ENCODE assay signal across 10 cellular contexts in the genomic region with DNA sequence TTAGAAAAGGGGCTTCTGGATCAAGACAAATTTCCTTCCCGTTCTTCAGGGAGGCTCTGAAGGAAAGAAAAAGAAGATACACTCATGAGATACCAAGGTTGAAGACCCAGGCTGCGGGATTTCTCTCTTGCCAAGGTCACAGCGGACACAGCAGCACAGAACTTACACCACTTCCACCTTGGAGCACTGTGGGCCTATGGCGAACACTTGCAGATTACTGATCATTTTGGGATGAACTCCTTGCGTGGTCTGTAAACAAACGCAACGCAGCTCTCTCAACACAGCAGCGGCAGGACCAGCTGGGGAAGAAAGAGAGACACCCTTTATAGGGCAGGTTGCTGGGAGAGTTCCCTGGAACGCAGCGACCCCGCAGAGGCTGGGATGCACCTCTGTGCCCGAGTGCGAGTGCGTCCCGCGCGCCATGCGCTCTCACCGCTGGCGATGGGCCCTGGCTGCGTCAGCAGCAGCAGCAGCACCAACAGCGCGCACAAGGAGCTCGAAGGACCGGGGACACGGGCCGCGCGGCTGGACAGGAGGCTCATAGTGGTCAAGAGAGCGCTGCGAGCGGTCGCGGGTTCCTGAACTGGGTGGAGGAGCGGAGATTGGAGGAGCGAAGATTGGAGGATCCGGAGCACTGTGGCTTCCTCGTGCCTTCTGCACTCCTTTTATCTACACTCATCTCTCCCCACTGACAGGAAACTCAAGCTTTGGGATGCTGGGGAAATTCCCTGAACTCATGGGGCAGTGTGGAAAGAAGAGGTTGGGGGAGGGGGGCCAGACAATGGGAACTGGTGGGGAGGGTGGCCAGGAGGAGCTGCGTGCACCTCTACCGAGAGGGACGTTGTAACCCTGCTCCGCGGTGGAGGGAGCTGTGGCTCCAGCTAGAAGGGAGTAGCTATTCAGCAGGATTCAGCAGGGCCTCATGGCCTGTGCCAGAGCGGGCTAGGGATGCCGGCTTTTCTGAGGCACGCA. TPM values are rescaled to one million over a fixed set of nuclear protein-coding genes. Genes with fewer than 3 reads are reported as not detected.
DNase-seq lines count a peak whose midpoint lies in the region; ATAC-seq and TF ChIP-seq lines count a peak whose summit lies in the region.
"Had no signal": no experiment of that assay in that cellular context is flagged by ENCODE, and none has a peak within 500 bp of the region (broad histone marks: within the 10 kb centered on the region; RNA-seq: fewer than 3 reads in every experiment).

CXCL5 (minus strand) TSS at position 638 of the 972 bp plus-strand sequence; CDS start at position 542, 96 bp downstream.

- peak within 1 kb of the TSS; percentile 74 for H3K4me2 ChIP-seq in H9 (ENCODE audit: insufficient read depth, insufficient read length, low read length)

- H3K27ac ChIP-seq in H9 (ENCODE audit: insufficient read length, low read depth, low read length): no peak within 1 kb of the TSS
- no peak within 1 kb of the TSS for H3K27ac ChIP-seq in iPS DF 6.9 (ENCODE audit: low read length)
- H3K27ac ChIP-seq in rectal smooth muscle tissue (ENCODE audit: low read depth, low read length): no peak within 1 kb of the TSS
- H3K27ac ChIP-seq: tibial nerve had no signal

- no peak for ATAC-seq in HG03108 (IDR thresholded peaks at IDR 0.05; ENCODE audit: unreplicated experiment)

- CTCF ChIA-PET in activated CD4-positive, alpha-beta memory T cell treated with anti-CD3 and anti-CD28 coated beads for 36 hours (lab: Charles Lee): no interaction called here

- H3K4ac ChIP-seq in H9 (ENCODE audit: low read depth, low read length): no peak within 1 kb of the TSS

- peaks cover 2% of the 10 kb centered on the region; the same call in 1 of the 2 replicates for H3K4me1 ChIP-seq in H9 (ENCODE audit: insufficient read depth, low read length)
- H3K4me1 ChIP-seq in iPS DF 6.9 (ENCODE audit: control insufficient read depth, insufficient read depth, low read length): peaks cover 4% of the 10 kb centered on the region; the same call in 1 of the 2 replicates
- no peaks in the 10 kb centered on the region for H3K4me1 ChIP-seq in rectal smooth muscle tissue (ENCODE audit: control insufficient read depth, insufficient read depth, low read length)

- WGBS in H9 (ENCODE audit: extremely low coverage, insufficient read length, low lambda C conversion rate): no CpG with 5 or more reads among the region's 46 CpGs
- no CpG with 5 or more reads among the region's 46 CpGs for WGBS in iPS DF 6.9 (ENCODE audit: insufficient coverage, insufficient read length)

- DNase-seq in H9: peak; percentile 85
- DNase-seq in choroid plexus epithelial cell (ENCODE audit: low read depth): peak; percentile 75
- DNase-seq in iPS DF 6.9 (ENCODE audit: low read depth, low spot score): peak; percentile 50
- DNase-seq in activated CD4-positive, alpha-beta memory T cell treated with anti-CD3 and anti-CD28 coated beads for 36 hours: no peak
- no peak for DNase-seq in NCI-H446 (lab: John Stamatoyannopoulos, UW)
- no peak for DNase-seq in COR-L47 (lab: John Stamatoyannopoulos, UW)
- DNase-seq: NK-92 treated with Interleukin-12 subunit alpha and Interleukin-12 subunit beta, amount 100 ng/mL, for 24 hours had no signal

- H3K79me2 ChIP-seq in H9 (ENCODE audit: insufficient read depth, low read length): peaks cover 1% of the 10 kb centered on the region; the same call in 1 of the 2 replicates

- H3K14ac ChIP-seq in H9 (ENCODE audit: insufficient read depth, low read length): peak within 1 kb of the TSS; percentile 93

- POLR2A ChIA-PET in activated CD4-positive, alpha-beta memory T cell treated with anti-CD3 and anti-CD28 coated beads for 36 hours (lab: Charles Lee): no interaction called here

- no peak within 1 kb of the TSS for H4K91ac ChIP-seq in H9 (ENCODE audit: insufficient read length, low read depth, low read length)

- no peak within 1 kb of the TSS for H3T11ph ChIP-seq in H9 (ENCODE audit: low read length)

- no peaks in the 10 kb centered on the region for H4K20me1 ChIP-seq in H9 (ENCODE audit: control insufficient read depth, insufficient read depth, insufficient read length)

- no peak within 1 kb of the TSS for H2AK5ac ChIP-seq in H9 (ENCODE audit: insufficient read length, low read length)

- H3K36me3 ChIP-seq in iPS DF 6.9 (ENCODE audit: control insufficient read depth, insufficient read depth, low read length) (no peaks in the 10 kb centered on the region), rectal smooth muscle tissue (ENCODE audit: control insufficient read depth, insufficient read depth, low read length) (no peaks in the 10 kb centered on the region)
- H3K36me3 ChIP-seq: tibial nerve had no signal

- H3K18ac ChIP-seq in H9 (ENCODE audit: insufficient read length, low read depth, low read length): peak within 1 kb of the TSS; percentile 60

- H3K27me3 ChIP-seq in H9 (ENCODE audit: insufficient read depth, low read length): no peaks in the 10 kb centered on the region
- no peaks in the 10 kb centered on the region for H3K27me3 ChIP-seq in iPS DF 6.9 (ENCODE audit: control insufficient read depth, insufficient read depth, low read length)
- no peaks in the 10 kb centered on the region for H3K27me3 ChIP-seq in rectal smooth muscle tissue (ENCODE audit: control insufficient read depth, insufficient read depth, low read length)

- peaks cover 4 to 18% (median 7%) of the 10 kb centered on the region in 3 experiments; a peak in 6 of 7 replicates for H3K36me3 Mint-ChIP-seq in H9 (ENCODE audit: insufficient read depth in 1 of 3, low read depth in 3 of 3)
- no peaks in the 10 kb centered on the region for H3K36me3 Mint-ChIP-seq in activated CD4-positive, alpha-beta memory T cell treated with anti-CD3 and anti-CD28 coated beads for 36 hours

- peak within 1 kb of the TSS; percentile 75 to 77 for H3K4me3 Mint-ChIP-seq in H9
- no peak within 1 kb of the TSS for H3K4me3 Mint-ChIP-seq in activated CD4-positive, alpha-beta memory T cell treated with anti-CD3 and anti-CD28 coated beads for 36 hours

- H4K8ac ChIP-seq in H9 (replicated peaks; ENCODE audit: insufficient read length, low read depth, low read length): no peak within 1 kb of the TSS

- H3K9ac ChIP-seq in H9 (ENCODE audit: extremely low read depth, insufficient read length, low read length): peak within 1 kb of the TSS; percentile 72
- H3K9ac ChIP-seq in rectal smooth muscle tissue (ENCODE audit: low read length): no peak within 1 kb of the TSS

- no peaks in the 10 kb centered on the region for H3K79me1 ChIP-seq in H9 (ENCODE audit: insufficient read depth, low read depth, low read length, poor library complexity, severe bottlenecking)

- H2BK15ac ChIP-seq in H9 (ENCODE audit: low read depth, low read length): no peak within 1 kb of the TSS

- H3K9me3 Mint-ChIP-seq in H9: peaks cover 0 to 3% of the 10 kb centered on the region in 2 experiments; a peak in 3 of 5 replicates
- H3K9me3 Mint-ChIP-seq in activated CD4-positive, alpha-beta memory T cell treated with anti-CD3 and anti-CD28 coated beads for 36 hours: peaks cover 1% of the 10 kb centered on the region

- H2BK120ac ChIP-seq in H9 (ENCODE audit: low read depth, low read length, poor library complexity, severe bottlenecking): no peak within 1 kb of the TSS

- no peak within 1 kb of the TSS for H2BK5ac ChIP-seq in H9 (ENCODE audit: insufficient read length, low read length)

- H3K23me2 ChIP-seq in H9 (ENCODE audit: insufficient read length, low read depth, low read length, poor library complexity, severe bottlenecking): peaks cover 8% of the 10 kb centered on the region

- H3K4me1 Mint-ChIP-seq in H9: peaks cover 19 to 21% of the 10 kb centered on the region in 2 experiments
- no peaks in the 10 kb centered on the region for H3K4me1 Mint-ChIP-seq in activated CD4-positive, alpha-beta memory T cell treated with anti-CD3 and anti-CD28 coated beads for 36 hours (ENCODE audit: low read depth)

- no peak within 1 kb of the TSS for H2BK12ac ChIP-seq in H9 (ENCODE audit: insufficient read length, low read depth, low read length)

- peak; percentile 45; the same call in 2 of the 3 replicates for TF ChIP-seq CTCF in H9 (conservative IDR thresholded peaks at IDR 0.05)
- TF ChIP-seq CTCF in choroid plexus epithelial cell (conservative IDR thresholded peaks at IDR 0.05; ENCODE audit: low read depth, low read length): peak; percentile 50

- no peak within 1 kb of the TSS for H2BK20ac ChIP-seq in H9 (ENCODE audit: low read depth, low read length, poor library complexity, severe bottlenecking)

- peaks cover 12% of the 10 kb centered on the region for H3K27me3 Mint-ChIP-seq in H9 (ENCODE audit: low read depth)
- peaks cover 7% of the 10 kb centered on the region for H3K27me3 Mint-ChIP-seq in activated CD4-positive, alpha-beta memory T cell treated with anti-CD3 and anti-CD28 coated beads for 36 hours

- H3K23ac ChIP-seq in H9 (ENCODE audit: insufficient read length, low read depth, low read length): no peak within 1 kb of the TSS

- no peak within 1 kb of the TSS for H2AFZ ChIP-seq in H9 (ENCODE audit: low read length)

- intact Hi-C loops in activated CD4-positive, alpha-beta memory T cell treated with anti-CD3 and anti-CD28 coated beads for 36 hours (cut with micrococcal nuclease): no loop called here

- H3K9me3 ChIP-seq in H9 (ENCODE audit: control insufficient read depth, low read depth, low read length) (no peaks in the 10 kb centered on the region), iPS DF 6.9 (ENCODE audit: control insufficient read depth, insufficient read depth, low read length) (no peaks in the 10 kb centered on the region)
- H3K9me3 ChIP-seq: tibial nerve had no signal

- peak within 1 kb of the TSS in 2 of 3 experiments; percentile 82 to 94; a peak in 4 of 7 replicates for H3K27ac Mint-ChIP-seq in H9
- no peak within 1 kb of the TSS for H3K27ac Mint-ChIP-seq in activated CD4-positive, alpha-beta memory T cell treated with anti-CD3 and anti-CD28 coated beads for 36 hours

- peak within 1 kb of the TSS; percentile 9 for H4K5ac ChIP-seq in H9 (ENCODE audit: insufficient read length, low read depth, low read length)

- H3K56ac ChIP-seq in H9 (ENCODE audit: insufficient read length, low read depth, low read length): no peak within 1 kb of the TSS

- H3K4me3 ChIP-seq in choroid plexus epithelial cell (ENCODE audit: low read depth, low read length): peak within 1 kb of the TSS; percentile 63
- H3K4me3 ChIP-seq in iPS DF 6.9 (ENCODE audit: low read length): peak within 1 kb of the TSS; percentile 15; the same call in 1 of the 2 replicates
- H3K4me3 ChIP-seq in rectal smooth muscle tissue (ENCODE audit: low read length): peak within 1 kb of the TSS; percentile 6

RNA-seq across cellular contexts. Expression of gene CXCL5, which starts in this region (rescaled TPM):
- total RNA-seq in H9 (2021): 9.2 and 10.8 TPM in 2 replicates
- not detected for total RNA-seq in activated CD4-positive, alpha-beta memory T cell treated with anti-CD3 and anti-CD28 coated beads for 36 hours

Comparison
In these comparisons a context has a peak if more than half of its experiments do, and no peak if none do; other contexts are left out.
1. RNA of gene CXCL5 (total RNA-seq): 9.2 to 10.8 TPM in H9; not detected in activated CD4-positive, alpha-beta memory T cell treated with anti-CD3 and anti-CD28 coated beads for 36 hours; every median in the first group is over 10 times any median in the second.
2. DNase-seq: peak in H9 (single experiment), choroid plexus epithelial cell (single experiment) and iPS DF 6.9 (single experiment); none in activated CD4-positive, alpha-beta memory T cell treated with anti-CD3 and anti-CD28 coated beads for 36 hours (single experiment), NCI-H446 (0 of 2) and COR-L47 (single experiment).
3. H3K4me3 ChIP-seq: peak in every context shown above with its lines; median percentile 63 in choroid plexus epithelial cell; 15 in iPS DF 6.9; 6 in rectal smooth muscle tissue.